25 cellular contexts compared by ENCODE assay signal in the genomic region with DNA sequence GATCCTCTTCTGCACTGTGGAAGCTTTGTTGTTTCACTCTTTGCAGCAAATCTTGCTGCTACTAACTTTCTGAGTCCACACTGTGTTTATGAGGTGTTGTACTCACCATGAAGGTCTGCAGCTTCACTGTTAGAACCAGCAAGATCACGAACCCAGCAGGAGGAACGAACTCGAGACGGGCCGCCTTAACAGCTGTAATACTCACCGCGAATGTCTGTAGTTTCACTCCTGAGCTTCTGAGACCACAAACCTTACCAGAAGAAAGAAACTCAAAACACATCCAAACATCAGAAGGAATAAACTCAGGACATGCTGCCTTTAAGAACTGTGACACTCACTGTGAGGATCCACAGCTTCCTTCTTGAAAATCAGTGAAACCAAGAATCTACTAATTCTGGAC.
"Had no signal": no experiment of that assay in that cellular context is flagged by ENCODE, and none has a peak within 500 bp of the region (broad histone marks: within the 10 kb centered on the region; RNA-seq: fewer than 3 reads in every experiment).

No MANE protein-coding gene starts in this region.

- H3K4me3 ChIP-seq: dorsolateral prefrontal cortex, heart left ventricle, lung, psoas muscle, right lobe of liver, suprapubic skin, thyroid gland had no signal

- H3K27ac Mint-ChIP-seq: nephron; stimulated activated effector memory CD8-positive, alpha-beta T cell treated with anti-CD3 and anti-CD28 coated beads, Interleukin-12 subunit alpha, Interleukin-12 subunit beta, amount 100 ng/mL, for 72 hours; type B pancreatic cell had no signal

- H3K4me1 ChIP-seq: psoas muscle, right lobe of liver, suprapubic skin, thyroid gland had no signal

- H3K4me3 Mint-ChIP-seq: naive B cell; nephron; stimulated activated effector memory CD8-positive, alpha-beta T cell treated with anti-CD3 and anti-CD28 coated beads, Interleukin-12 subunit alpha, Interleukin-12 subunit beta, amount 100 ng/mL, for 72 hours; type B pancreatic cell had no signal

- H3K9me3 Mint-ChIP-seq: stimulated activated effector memory CD8-positive, alpha-beta T cell treated with anti-CD3 and anti-CD28 coated beads, Interleukin-12 subunit alpha, Interleukin-12 subunit beta, amount 100 ng/mL, for 72 hours; type B pancreatic cell had no signal

- H3K27me3 ChIP-seq: dorsolateral prefrontal cortex, heart left ventricle, right lobe of liver, suprapubic skin, thyroid gland had no signal

- FAIRE-seq: endometrium, frontal cortex, urothelium cell line had no signal

- H3K36me3 Mint-ChIP-seq: naive B cell; stimulated activated effector memory CD8-positive, alpha-beta T cell treated with anti-CD3 and anti-CD28 coated beads, Interleukin-12 subunit alpha, Interleukin-12 subunit beta, amount 100 ng/mL, for 72 hours; type B pancreatic cell had no signal

- DNase-seq: dorsolateral prefrontal cortex; effector CD8-positive, alpha-beta T cell; heart left ventricle; hippocampal formation; left colon; left ventricle myocardium superior; mesenchymal stem cell; midbrain; naive B cell; psoas muscle; retina; right lobe of liver; stimulated activated CD4-positive, alpha-beta T cell treated with anti-CD3 and anti-CD28 coated beads, Interleukin-4, amount 100 ng/mL, for 1 hour; stimulated activated CD8-positive, alpha-beta memory T cell treated with anti-CD3 and anti-CD28 coated beads, Interleukin-4, amount 100 ng/mL, for 48 hours; stimulated activated naive CD8-positive, alpha-beta T cell treated with anti-CD3 and anti-CD28 coated beads, Interleukin-15, Interleukin-2, amounts not matched to agents 100 U/mL and 50 U/mL, for 24 hours; thyroid gland had no signal

- H3K27ac ChIP-seq: dorsolateral prefrontal cortex, heart left ventricle, psoas muscle, right lobe of liver, suprapubic skin, thyroid gland had no signal

- H3K4me1 Mint-ChIP-seq: naive B cell; nephron; stimulated activated effector memory CD8-positive, alpha-beta T cell treated with anti-CD3 and anti-CD28 coated beads, Interleukin-12 subunit alpha, Interleukin-12 subunit beta, amount 100 ng/mL, for 72 hours had no signal

- H3K27me3 Mint-ChIP-seq: type B pancreatic cell had no signal

- H3K36me3 ChIP-seq: heart left ventricle, right lobe of liver, suprapubic skin, thyroid gland had no signal

- ATAC-seq: esophagus mucosa; heart left ventricle; left colon; left ventricle myocardium superior; psoas muscle; right lobe of liver; stimulated activated effector memory CD8-positive, alpha-beta T cell treated with anti-CD3 and anti-CD28 coated beads, Interleukin-12 subunit alpha, Interleukin-12 subunit beta, amount 100 ng/mL, for 72 hours; stimulated activated naive CD8-positive, alpha-beta T cell treated with anti-CD3 and anti-CD28 coated beads, Interleukin-15, Interleukin-2, amounts not matched to agents 100 U/mL and 50 U/mL, for 24 hours had no signal

- H3K9me3 ChIP-seq: right lobe of liver, suprapubic skin, thyroid gland had no signal
